ENCODE assay signal across 18 cellular contexts in genomic region chr7:70480913-70481579, GRCh38.
DNase-seq lines count a peak whose midpoint lies in the region; ATAC-seq and TF ChIP-seq lines count a peak whose summit lies in the region.
"Had no signal": no experiment of that assay in that cellular context is flagged by ENCODE, and none has a peak within 500 bp of the region (broad histone marks: within the 10 kb centered on the region; RNA-seq: fewer than 3 reads in every experiment).

No MANE protein-coding gene starts in this region.

- H3K36me3 ChIP-seq in Caco-2 (ENCODE audit: control insufficient read depth, insufficient read depth, low read length), result no peaks in the 10 kb centered on the region; the same call in 1 of the 2 replicates
- no peaks in the 10 kb centered on the region for H3K36me3 ChIP-seq in prostate gland
- H3K36me3 ChIP-seq in effector memory CD4-positive, alpha-beta T cell (ENCODE audit: control insufficient read depth, insufficient read depth, low read length), result no peaks in the 10 kb centered on the region
- H3K36me3 ChIP-seq: HAP-1 had no signal

- H3K27me3 ChIP-seq in Caco-2 (replicated peaks; ENCODE audit: control insufficient read depth, insufficient read depth, low read length), result no peaks in the 10 kb centered on the region
- H3K27me3 ChIP-seq in prostate gland (replicated peaks; ENCODE audit: insufficient read depth), result no peaks in the 10 kb centered on the region
- no peaks in the 10 kb centered on the region for H3K27me3 ChIP-seq in effector memory CD4-positive, alpha-beta T cell (replicated peaks; ENCODE audit: control insufficient read depth, insufficient read depth, low read length, poor library complexity, severe bottlenecking)

- peak overlapping the region; percentile 0 for H3K27ac Mint-ChIP-seq in Caco-2 (ENCODE audit: unreplicated experiment)
- H3K27ac Mint-ChIP-seq in stimulated activated effector memory CD8-positive, alpha-beta T cell treated with anti-CD3 and anti-CD28 coated beads, Interleukin-12 subunit alpha, Interleukin-12 subunit beta, amount 100 ng/mL, for 72 hours, result no peak overlapping the region
- H3K27ac Mint-ChIP-seq: activated naive CD8-positive, alpha-beta T cell treated with anti-CD3 and anti-CD28 coated beads, Interleukin-2, amount 50 U/mL, for 24 hours; stimulated activated naive B cell treated with anti-CD40 and anti-IgM and Interleukin-4, amounts not matched to agents 10 μg/mL and 1 μg/mL and 100 μg/mL, for 72 hours had no signal

- H3K4me1 ChIP-seq in Caco-2, result peaks cover 10% of the 10 kb centered on the region; the same call in 1 of the 2 replicates
- no peaks in the 10 kb centered on the region for H3K4me1 ChIP-seq in prostate gland (replicated peaks)
- H3K4me1 ChIP-seq in effector memory CD4-positive, alpha-beta T cell (ENCODE audit: control insufficient read depth, insufficient read depth, low read length, poor library complexity, severe bottlenecking), result no peaks in the 10 kb centered on the region
- H3K4me1 ChIP-seq: HAP-1 had no signal

- peaks cover 10% of the 10 kb centered on the region for H3K9me3 Mint-ChIP-seq in Caco-2 (ENCODE audit: unreplicated experiment)
- H3K9me3 Mint-ChIP-seq in stimulated activated effector memory CD8-positive, alpha-beta T cell treated with anti-CD3 and anti-CD28 coated beads, Interleukin-12 subunit alpha, Interleukin-12 subunit beta, amount 100 ng/mL, for 72 hours, result no peaks in the 10 kb centered on the region
- H3K9me3 Mint-ChIP-seq: stimulated activated naive B cell treated with anti-CD40 and anti-IgM and Interleukin-4, amounts not matched to agents 10 μg/mL and 1 μg/mL and 100 μg/mL, for 72 hours had no signal

- TF ChIP-seq POLR2A in NB4 (IDR thresholded peaks at IDR 0.05; ENCODE audit: extremely low read depth, insufficient read length) (no peak), prostate gland (IDR thresholded peaks at IDR 0.05) (no peak)

- peaks cover 13% of the 10 kb centered on the region for H3K4me1 Mint-ChIP-seq in Caco-2 (ENCODE audit: low read depth, unreplicated experiment)
- H3K4me1 Mint-ChIP-seq in stimulated activated effector memory CD8-positive, alpha-beta T cell treated with anti-CD3 and anti-CD28 coated beads, Interleukin-12 subunit alpha, Interleukin-12 subunit beta, amount 100 ng/mL, for 72 hours, result peaks cover 16% of the 10 kb centered on the region
- H3K4me1 Mint-ChIP-seq: activated naive CD8-positive, alpha-beta T cell treated with anti-CD3 and anti-CD28 coated beads, Interleukin-2, amount 50 U/mL, for 24 hours; stimulated activated naive B cell treated with anti-CD40 and anti-IgM and Interleukin-4, amounts not matched to agents 10 μg/mL and 1 μg/mL and 100 μg/mL, for 72 hours had no signal

- no peak for ATAC-seq in HG02798 (IDR thresholded peaks at IDR 0.05; ENCODE audit: poor library complexity, unreplicated experiment)
- no peak for ATAC-seq in stimulated activated effector memory CD8-positive, alpha-beta T cell treated with anti-CD3 and anti-CD28 coated beads, Interleukin-12 subunit alpha, Interleukin-12 subunit beta, amount 100 ng/mL, for 72 hours
- ATAC-seq: activated naive CD8-positive, alpha-beta T cell treated with anti-CD3 and anti-CD28 coated beads, Interleukin-2, amount 50 U/mL, for 24 hours; Panc1; stimulated activated naive B cell treated with anti-CD40 and anti-IgM and Interleukin-4, amounts not matched to agents 10 μg/mL and 1 μg/mL and 100 μg/mL, for 72 hours had no signal

- H3K36me3 Mint-ChIP-seq in Caco-2 (ENCODE audit: insufficient read depth, unreplicated experiment), result no peaks in the 10 kb centered on the region
- H3K36me3 Mint-ChIP-seq in stimulated activated effector memory CD8-positive, alpha-beta T cell treated with anti-CD3 and anti-CD28 coated beads, Interleukin-12 subunit alpha, Interleukin-12 subunit beta, amount 100 ng/mL, for 72 hours, result no peaks in the 10 kb centered on the region

- H3K4me3 ChIP-seq in Caco-2 (ENCODE audit: low read depth, low read length) (no peak overlapping the region), NB4 (ENCODE audit: low read depth, low read length) (no peak overlapping the region), epithelial cell of esophagus (ENCODE audit: low read length) (no peak overlapping the region), prostate gland (no peak overlapping the region)
- no peak overlapping the region for H3K4me3 ChIP-seq in effector memory CD4-positive, alpha-beta T cell (ENCODE audit: insufficient read depth, low read depth, low read length, poor library complexity, severe bottlenecking)
- H3K4me3 ChIP-seq: HAP-1 had no signal

- H3K27ac ChIP-seq in prostate gland, result peak overlapping the region; percentile 31 to 52
- H3K27ac ChIP-seq in effector memory CD4-positive, alpha-beta T cell (ENCODE audit: insufficient read depth, low read length, poor library complexity, severe bottlenecking), result no peak overlapping the region

- DNase-seq in Caco-2, result no peak
- DNase-seq in NB4 (ENCODE audit: low read depth), result peak; percentile 15
- peak; percentile 96 for DNase-seq in epithelial cell of esophagus (ENCODE audit: low read depth)
- peak; percentile 79 for DNase-seq in prostate gland (ENCODE audit: low spot score)
- no peak for DNase-seq in NCI-H2029 treated with DMSO at 0.1 percent for 48 hours (lab: John Stamatoyannopoulos, UW)
- no peak for DNase-seq in effector memory CD4-positive, alpha-beta T cell
- no peak for DNase-seq in stimulated activated effector memory CD8-positive, alpha-beta T cell treated with anti-CD3 and anti-CD28 coated beads, Interleukin-12 subunit alpha, Interleukin-12 subunit beta, amount 100 ng/mL, for 72 hours (ENCODE audit: low spot score in 2 of 2)
- DNase-seq: activated CD4-positive, alpha-beta T cell treated with anti-CD3 and anti-CD28 coated beads for 1 hour; activated naive CD8-positive, alpha-beta T cell treated with anti-CD3 and anti-CD28 coated beads, Interleukin-2, amount 50 U/mL, for 24 hours; EL; hippocampal formation; midbrain; SK-N-SH; stimulated activated naive B cell treated with anti-CD40 and anti-IgM and Interleukin-4, amounts not matched to agents 10 μg/mL and 1 μg/mL and 100 μg/mL, for 72 hours; T-helper 9 cell had no signal

- POLR2A ChIA-PET in Caco-2 (lab: Charles Lee), result no interaction called here

- H3K9me3 ChIP-seq in Caco-2, result peaks cover 7% of the 10 kb centered on the region; the same call in 1 of the 2 replicates
- H3K9me3 ChIP-seq in prostate gland, result no peaks in the 10 kb centered on the region
- H3K9me3 ChIP-seq in effector memory CD4-positive, alpha-beta T cell (ENCODE audit: control insufficient read depth, low read length), result no peaks in the 10 kb centered on the region
- H3K9me3 ChIP-seq: HAP-1, SK-N-SH had no signal

- 37% methylated on average over 8 of the region's 8 CpGs for WGBS in prostate gland

- no TSS peak for BruUV-seq in Caco-2 (replicated peaks; lab: Mats Ljungman, UMichigan)

- intact Hi-C loops in Caco-2 (cut with micrococcal nuclease; ENCODE audit: unreplicated experiment) (no loop called here), prostate gland (cut with DNase I) (no loop called here)

- H3K27me3 Mint-ChIP-seq in Caco-2 (ENCODE audit: insufficient read depth, unreplicated experiment), result no peaks in the 10 kb centered on the region
- H3K27me3 Mint-ChIP-seq: activated naive CD8-positive, alpha-beta T cell treated with anti-CD3 and anti-CD28 coated beads, Interleukin-2, amount 50 U/mL, for 24 hours; stimulated activated naive B cell treated with anti-CD40 and anti-IgM and Interleukin-4, amounts not matched to agents 10 μg/mL and 1 μg/mL and 100 μg/mL, for 72 hours had no signal

- CTCF ChIA-PET in Caco-2 (lab: Charles Lee), result no interaction called here

- TF ChIP-seq CTCF in Caco-2 (IDR thresholded peaks at IDR 0.05; ENCODE audit: insufficient read depth in 1 of 2, low read depth in 1 of 2, low read length in 1 of 2, severe bottlenecking in 1 of 2, unreplicated experiment in 1 of 2) (no peak), NB4 (IDR thresholded peaks at IDR 0.05; ENCODE audit: low read depth, low read length) (no peak), epithelial cell of esophagus (IDR thresholded peaks at IDR 0.05; ENCODE audit: insufficient read depth, low read depth, low read length, missing control alignments) (no peak), prostate gland (IDR thresholded peaks at IDR 0.05) (no peak)

- H3K4me3 Mint-ChIP-seq in Caco-2 (ENCODE audit: unreplicated experiment), result no peak overlapping the region
- H3K4me3 Mint-ChIP-seq in stimulated activated effector memory CD8-positive, alpha-beta T cell treated with anti-CD3 and anti-CD28 coated beads, Interleukin-12 subunit alpha, Interleukin-12 subunit beta, amount 100 ng/mL, for 72 hours, result no peak overlapping the region
- H3K4me3 Mint-ChIP-seq: activated naive CD8-positive, alpha-beta T cell treated with anti-CD3 and anti-CD28 coated beads, Interleukin-2, amount 50 U/mL, for 24 hours; stimulated activated naive B cell treated with anti-CD40 and anti-IgM and Interleukin-4, amounts not matched to agents 10 μg/mL and 1 μg/mL and 100 μg/mL, for 72 hours had no signal

Comparison
In these comparisons a context has a peak if more than half of its experiments do, and no peak if none do; other contexts are left out.
1. DNase-seq: peak in NB4 (single experiment), epithelial cell of esophagus (single experiment) and prostate gland (single experiment); none in Caco-2 (0 of 2), NCI-H2029 treated with DMSO at 0.1 percent for 48 hours (single experiment), effector memory CD4-positive, alpha-beta T cell (0 of 3) and stimulated activated effector memory CD8-positive, alpha-beta T cell treated with anti-CD3 and anti-CD28 coated beads, Interleukin-12 subunit alpha, Interleukin-12 subunit beta, amount 100 ng/mL, for 72 hours (0 of 2).